In the genomic region with DNA sequence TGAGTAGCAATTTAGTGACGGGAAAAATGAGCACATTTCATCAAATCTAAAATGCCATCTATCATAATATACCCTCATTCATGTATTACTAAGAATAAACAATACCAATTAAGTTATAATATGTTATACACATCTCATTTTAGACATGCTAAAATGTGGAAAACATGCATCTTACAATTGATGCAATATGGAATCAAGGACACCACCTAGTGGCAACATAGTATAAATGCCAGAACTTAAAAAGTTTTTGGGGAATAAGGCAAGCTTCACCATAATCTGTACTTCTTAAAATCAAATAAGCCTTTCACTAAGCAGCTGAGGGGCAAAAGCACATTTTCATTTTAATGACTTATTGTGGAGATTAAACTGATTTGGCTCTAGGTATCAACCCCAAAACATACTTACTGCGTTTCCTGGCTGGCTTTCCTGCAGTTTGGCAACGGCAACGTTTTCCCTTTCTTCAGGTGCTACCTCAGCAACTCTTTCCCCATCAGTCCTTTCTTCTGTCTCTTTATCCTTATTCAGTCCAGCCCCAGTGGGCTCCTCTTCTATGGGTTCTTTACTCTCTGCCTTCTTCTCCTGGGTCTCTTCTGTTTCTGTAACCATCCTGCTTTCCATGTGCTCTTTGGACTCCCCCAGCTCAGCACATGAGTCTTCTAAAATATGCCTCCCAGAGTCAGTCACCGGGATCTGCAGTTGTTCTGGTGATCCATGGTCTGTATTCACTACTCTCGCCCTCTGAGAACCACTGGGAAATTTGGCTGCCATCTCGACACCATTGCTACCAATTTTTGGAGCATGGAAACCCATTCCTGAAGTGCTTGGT, we compare ENCODE assay signal across 9 cellular contexts. TPM values are rescaled to one million over a fixed set of nuclear protein-coding genes. Genes with fewer than 3 reads are reported as not detected.
DNase-seq lines count a peak whose midpoint lies in the region; ATAC-seq and TF ChIP-seq lines count a peak whose summit lies in the region.
"Had no signal": no experiment of that assay in that cellular context is flagged by ENCODE, and none has a peak within 500 bp of the region (broad histone marks: within the 10 kb centered on the region; RNA-seq: fewer than 3 reads in every experiment).

No MANE protein-coding gene starts in this region.

- TF ChIP-seq POLR2A in transverse colon (IDR thresholded peaks at IDR 0.05) = no peak

- no peak overlapping the region for H3K4me3 ChIP-seq in WERI-Rb-1 (ENCODE audit: low read depth, low read length)
- H3K4me3 ChIP-seq in transverse colon = no peak overlapping the region

- H3K36me3 ChIP-seq in WERI-Rb-1 (peaks cover 14% of the 10 kb centered on the region), transverse colon (peaks cover 0 to 85% (median 40%) of the 10 kb centered on the region in 4 donors)

- DNase-seq in NCI-H510A treated with DMSO at 0.1 percent for 48 hours (lab: John Stamatoyannopoulos, UW) (peak; percentile 44), NCI-H510A (lab: John Stamatoyannopoulos, UW) (no peak), NAMALWA (ENCODE audit: low spot score) (peak; percentile 72), WERI-Rb-1 (no peak), iPS-NIHi11 (ENCODE audit: low spot score) (peak; percentile 33), transverse colon (no peak)

- ATAC-seq in GM19395 (IDR thresholded peaks at IDR 0.05; ENCODE audit: unreplicated experiment) = no peak
- ATAC-seq in activated CD4-positive, CD25-positive, alpha-beta regulatory T cell treated with anti-CD3 and anti-CD28 coated beads, Interleukin-2, amount 50 U/mL, for 24 hours = no peak

- TF ChIP-seq CTCF in WERI-Rb-1 (IDR thresholded peaks at IDR 0.05; ENCODE audit: low read depth, low read length) (peak; percentile 23; the same call in 1 of the 2 replicates), transverse colon (IDR thresholded peaks at IDR 0.05) (peak; percentile 61 to 78 (median 69))

- no peak for TF ChIP-seq EP300 in transverse colon (IDR thresholded peaks at IDR 0.05; ENCODE audit: low read depth)

- H3K27me3 ChIP-seq in WERI-Rb-1 (ENCODE audit: insufficient read depth, low read depth, severe bottlenecking) (no peaks in the 10 kb centered on the region), transverse colon (no peaks in the 10 kb centered on the region)

- WGBS in transverse colon (ENCODE audit: low coverage in 1 of 2), 2 donors = 73 to 77% methylated on average over 7 of the region's 7 CpGs

- in situ Hi-C loops in transverse colon (cut with MboI; ENCODE audit: low pct_ligation_motif_present in 1 of 4, low pct_unique_long_range_greater_than_20kb in 1 of 4, low sequenced_read_pairs in 3 of 4) = loop anchor here in 1 of 4 donors (10.0 kb wide), 1 partner anchor 513 kb away; no protein-coding TSS in a partner anchor

- intact Hi-C loops in transverse colon (cut with DNase I; ENCODE audit: low total_unique reads) = no loop called here

- H3K9me3 ChIP-seq in WERI-Rb-1 (ENCODE audit: severe bottlenecking) (no peaks in the 10 kb centered on the region), transverse colon (no peaks in the 10 kb centered on the region)

- H3K27ac ChIP-seq in WERI-Rb-1 (no peak overlapping the region), transverse colon (no peak overlapping the region)

- peaks cover 0 to 7% (median 2%) of the 10 kb centered on the region in 4 donors for H3K4me1 ChIP-seq in transverse colon

RNA-seq across cellular contexts. Expression of a gene that starts 11.4 kb away (rescaled TPM):
- 10 to 100 TPM in 2 of 4 donors, 1 to 10 TPM in 2; 4.4 to 19.2 (median 13.2) TPM for total RNA-seq in transverse colon

RNA-seq across cellular contexts. Expression of a gene that starts 46.7 kb away (rescaled TPM):
- total RNA-seq in transverse colon = 10 to 100 TPM in 2 of 4 donors, under 1 TPM in 1, not detected in 1; 0.55 to 28.7 (median 24.5) TPM
- total RNA-seq: activated CD8-positive, alpha-beta memory T cell treated with anti-CD3 and anti-CD28 coated beads for 36 hours had no signal

Comparison
In these comparisons a context has a peak if more than half of its experiments do, and no peak if none do; other contexts are left out.
1. DNase-seq: peak in NCI-H510A treated with DMSO at 0.1 percent for 48 hours (single experiment), NAMALWA (single experiment) and iPS-NIHi11 (single experiment); none in NCI-H510A (single experiment), WERI-Rb-1 (single experiment) and transverse colon (single experiment).